35 cellular contexts compared by ENCODE assay signal in the genomic region with DNA sequence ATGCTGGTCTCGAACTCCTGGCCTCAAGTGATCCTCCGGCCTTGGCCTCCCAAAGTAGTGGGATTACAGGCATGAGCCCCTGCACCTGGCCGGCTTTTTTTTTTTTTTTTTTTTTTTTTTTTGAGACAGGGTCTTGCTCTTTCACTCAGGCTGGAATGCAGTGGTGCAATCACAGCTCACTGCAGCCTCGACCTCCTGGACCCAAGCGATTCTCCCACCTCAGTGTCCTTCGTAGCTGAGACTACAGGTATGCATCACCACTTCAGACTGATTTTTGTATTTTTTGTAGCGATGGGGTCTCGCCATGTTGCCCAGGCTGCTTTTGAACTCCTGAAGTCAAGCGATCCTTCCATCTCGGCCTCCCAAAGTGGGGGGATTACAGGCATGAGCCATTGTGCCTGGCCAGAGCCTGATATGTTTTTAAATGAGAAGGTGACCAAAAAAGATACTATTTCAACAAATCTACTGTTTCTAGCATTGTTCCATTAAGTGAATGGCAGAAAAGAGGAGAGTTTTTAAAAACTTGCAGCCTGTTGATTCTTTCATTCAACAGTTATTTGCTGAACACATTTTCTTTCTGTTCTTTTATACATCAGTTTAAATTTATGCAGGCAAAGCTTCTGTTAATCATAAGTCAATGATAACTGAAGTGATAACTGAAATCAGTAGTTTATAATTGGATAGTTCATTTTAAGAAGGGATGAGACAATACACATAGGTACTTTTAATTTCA. TPM values are rescaled to one million over a fixed set of nuclear protein-coding genes. Genes with fewer than 3 reads are reported as not detected.
"Had no signal": no experiment of that assay in that cellular context is flagged by ENCODE, and none has a peak within 500 bp of the region (broad histone marks: within the 10 kb centered on the region; RNA-seq: fewer than 3 reads in every experiment).

No MANE protein-coding gene starts in this region.

- H3K27ac ChIP-seq: ascending aorta, cardiac muscle cell, VCaP had no signal

- H3K9me3 ChIP-seq: ascending aorta had no signal

- DNase-seq: activated B cell treated with CpG ODN at 0.5 μM for 24 hours; activated CD4-positive, alpha-beta memory T cell treated with anti-CD3 and anti-CD28 coated beads for 36 hours; activated CD4-positive, alpha-beta T cell treated with anti-CD3 and anti-CD28 coated beads for 4 hours; activated CD4-positive, alpha-beta T cell treated with anti-CD3 and anti-CD28 coated beads, Interleukin-2, amount 10 ng/mL, durations not matched to agents 24 days and 14 days; activated CD4-positive, alpha-beta T cell treated with anti-CD3 and anti-CD28 coated beads, Interleukin-2, amount 50 U/mL, for 1 hour; activated CD4-positive, alpha-beta T cell treated with anti-CD3 and anti-CD28 coated beads, Interleukin-2, amount 50 U/mL, for 4 hours; activated CD4-positive, CD25-positive, alpha-beta regulatory T cell treated with anti-CD3 and anti-CD28 coated beads, Interleukin-2, amount 50 U/mL, for 72 hours; activated CD8-positive, alpha-beta memory T cell treated with anti-CD3 and anti-CD28 coated beads, Interleukin-2, amount 50 U/mL, for 4 hours; activated CD8-positive, alpha-beta T cell treated with anti-CD3 and anti-CD28 coated beads for 36 hours; activated effector memory CD4-positive, alpha-beta T cell treated with Interleukin-2 at 50 U/mL for 16 hours; activated gamma-delta T cell; activated naive CD4-positive, alpha-beta T cell treated with anti-CD3 and anti-CD28 coated beads, Interleukin-2, amount 10 ng/mL, durations not matched to agents 7 days and 5 days; activated naive CD4-positive, alpha-beta T cell treated with Interleukin-2 at 50 U/mL for 16 hours; activated naive CD8-positive, alpha-beta T cell treated with anti-CD3 and anti-CD28 coated beads, Interleukin-2, amount 10 ng/mL, durations not matched to agents 7 days and 5 days; activated naive CD8-positive, alpha-beta T cell treated with anti-CD3 and anti-CD28 coated beads, Interleukin-2, amount 50 U/mL, for 24 hours; activated T-cell treated with anti-CD3 and anti-CD28 coated beads for 4 hours; activated T-cell treated with anti-CD3 and anti-CD28 coated beads, Interleukin-2, amount 50 U/mL, for 1 hour; activated T-cell treated with anti-CD3 and anti-CD28 coated beads, Interleukin-2, amount 50 U/mL, for 4 hours; activated T-cell treated with anti-CD3 and anti-CD28 coated beads, Interleukin-2, amount 50 U/mL, for 72 hours; amygdala; anterior cingulate cortex; caudate nucleus; cerebellar nuclear complex; T-helper 2 cell; T-helper 9 cell had no signal

- H3K27me3 ChIP-seq: ascending aorta, cardiac muscle cell had no signal

- H3K4me3 ChIP-seq: ascending aorta, cardiac muscle cell had no signal

- H3K27me3 Mint-ChIP-seq: activated CD4-positive, alpha-beta memory T cell treated with anti-CD3 and anti-CD28 coated beads for 36 hours; activated CD8-positive, alpha-beta T cell treated with anti-CD3 and anti-CD28 coated beads for 36 hours; activated naive CD4-positive, alpha-beta T cell treated with anti-CD3 and anti-CD28 coated beads, Interleukin-2, amount 50 U/mL, for 24 hours; activated naive CD8-positive, alpha-beta T cell; activated naive CD8-positive, alpha-beta T cell treated with anti-CD3 and anti-CD28 coated beads, Interleukin-2, amount 10 ng/mL, durations not matched to agents 7 days and 5 days; central memory CD8-positive, alpha-beta T cell had no signal

- H3K9me3 Mint-ChIP-seq: activated B cell treated with CpG ODN at 0.5 μM for 24 hours; activated CD4-positive, alpha-beta memory T cell treated with anti-CD3 and anti-CD28 coated beads for 36 hours; activated CD4-positive, alpha-beta T cell treated with anti-CD3 and anti-CD28 coated beads, Interleukin-2, amount 10 ng/mL, durations not matched to agents 24 days and 14 days; activated CD8-positive, alpha-beta T cell treated with anti-CD3 and anti-CD28 coated beads for 36 hours; activated naive CD4-positive, alpha-beta T cell treated with anti-CD3 and anti-CD28 coated beads, Interleukin-2, amount 10 ng/mL, durations not matched to agents 7 days and 5 days; activated naive CD4-positive, alpha-beta T cell treated with anti-CD3 and anti-CD28 coated beads, Interleukin-2, amount 50 U/mL, for 24 hours; activated naive CD8-positive, alpha-beta T cell treated with anti-CD3 and anti-CD28 coated beads, Interleukin-2, amount 10 ng/mL, durations not matched to agents 7 days and 5 days; activated naive CD8-positive, alpha-beta T cell treated with anti-CD3 and anti-CD28 coated beads, Interleukin-2, amount 50 U/mL, for 24 hours; activated T-cell treated with anti-CD3 and anti-CD28 coated beads, Interleukin-2, amount 50 U/mL, for 4 hours; activated T-cell treated with anti-CD3 and anti-CD28 coated beads, Interleukin-2, amount 50 U/mL, for 72 hours; activated T-helper 2 cell treated with anti-CD3 and anti-CD28 coated beads, Interferon-gamma antibody, Interleukin-2, Interleukin-4, amounts not matched to agents 10 μg/mL and 5 μg/mL and 100 μg/mL, durations not matched to agents 14 hours and 24 hours and 36 hours; central memory CD8-positive, alpha-beta T cell; T-helper 1 cell treated with Interleukin-12 subunit alpha and Interleukin-12 subunit beta and Interleukin-4 antibody, amounts not matched to agents 30 μg/mL and 1 μg/mL, for 36 hours; T-helper 2 cell treated with Interferon-gamma antibody and Interleukin-4, amounts not matched to agents 5 μg/mL and 100 μg/mL, for 36 hours had no signal

- H3K4me3 Mint-ChIP-seq: activated B cell treated with CpG ODN at 0.5 μM for 24 hours; activated CD4-positive, alpha-beta memory T cell treated with anti-CD3 and anti-CD28 coated beads for 36 hours; activated CD4-positive, alpha-beta T cell treated with anti-CD3 and anti-CD28 coated beads, Interleukin-2, amount 10 ng/mL, durations not matched to agents 24 days and 14 days; activated naive CD4-positive, alpha-beta T cell treated with anti-CD3 and anti-CD28 coated beads, Interleukin-2, amount 10 ng/mL, durations not matched to agents 7 days and 5 days; activated naive CD4-positive, alpha-beta T cell treated with anti-CD3 and anti-CD28 coated beads, Interleukin-2, amount 50 U/mL, for 24 hours; activated naive CD8-positive, alpha-beta T cell treated with anti-CD3 and anti-CD28 coated beads, Interleukin-2, amount 10 ng/mL, durations not matched to agents 7 days and 5 days; activated naive CD8-positive, alpha-beta T cell treated with anti-CD3 and anti-CD28 coated beads, Interleukin-2, amount 50 U/mL, for 24 hours; activated T-cell treated with anti-CD3 and anti-CD28 coated beads, Interleukin-2, amount 50 U/mL, for 4 hours; activated T-cell treated with anti-CD3 and anti-CD28 coated beads, Interleukin-2, amount 50 U/mL, for 72 hours; central memory CD8-positive, alpha-beta T cell; T-helper 1 cell treated with Interleukin-12 subunit alpha and Interleukin-12 subunit beta and Interleukin-4 antibody, amounts not matched to agents 30 μg/mL and 1 μg/mL, for 36 hours; T-helper 2 cell treated with Interferon-gamma antibody and Interleukin-4, amounts not matched to agents 5 μg/mL and 100 μg/mL, for 36 hours had no signal

- ATAC-seq: activated CD8-positive, alpha-beta T cell treated with anti-CD3 and anti-CD28 coated beads for 36 hours; activated naive CD8-positive, alpha-beta T cell treated with anti-CD3 and anti-CD28 coated beads, Interleukin-2, amount 50 U/mL, for 24 hours; activated T-cell treated with anti-CD3 and anti-CD28 coated beads, Interleukin-2, amount 50 U/mL, for 4 hours; activated T-cell treated with anti-CD3 and anti-CD28 coated beads, Interleukin-2, amount 50 U/mL, for 72 hours had no signal

- H3K27ac Mint-ChIP-seq: activated B cell treated with CpG ODN at 0.5 μM for 24 hours; activated CD4-positive, alpha-beta memory T cell treated with anti-CD3 and anti-CD28 coated beads for 36 hours; activated CD4-positive, alpha-beta T cell treated with anti-CD3 and anti-CD28 coated beads, Interleukin-2, amount 10 ng/mL, durations not matched to agents 24 days and 14 days; activated CD8-positive, alpha-beta T cell treated with anti-CD3 and anti-CD28 coated beads for 36 hours; activated naive CD4-positive, alpha-beta T cell treated with anti-CD3 and anti-CD28 coated beads, Interleukin-2, amount 10 ng/mL, durations not matched to agents 7 days and 5 days; activated naive CD4-positive, alpha-beta T cell treated with anti-CD3 and anti-CD28 coated beads, Interleukin-2, amount 50 U/mL, for 24 hours; activated naive CD8-positive, alpha-beta T cell; activated naive CD8-positive, alpha-beta T cell treated with anti-CD3 and anti-CD28 coated beads, Interleukin-2, amount 10 ng/mL, durations not matched to agents 7 days and 5 days; activated naive CD8-positive, alpha-beta T cell treated with anti-CD3 and anti-CD28 coated beads, Interleukin-2, amount 50 U/mL, for 24 hours; activated T-cell treated with anti-CD3 and anti-CD28 coated beads, Interleukin-2, amount 50 U/mL, for 72 hours; brain; T-helper 1 cell treated with Interleukin-12 subunit alpha and Interleukin-12 subunit beta and Interleukin-4 antibody, amounts not matched to agents 30 μg/mL and 1 μg/mL, for 36 hours; T-helper 2 cell treated with Interferon-gamma antibody and Interleukin-4, amounts not matched to agents 5 μg/mL and 100 μg/mL, for 36 hours had no signal

RNA-seq across cellular contexts. Expression of a gene that starts 55.0 kb away (rescaled TPM):
- total RNA-seq: activated B cell treated with CpG ODN at 0.5 μM for 24 hours had no signal
